ENCODE assay signal across 21 cellular contexts in genomic region chr5:10546186-10546585, GRCh38.
"Had no signal": no experiment of that assay in that cellular context is flagged by ENCODE, and none has a peak within 500 bp of the region (broad histone marks: within the 10 kb centered on the region; RNA-seq: fewer than 3 reads in every experiment).

No MANE protein-coding gene starts in this region.

- FAIRE-seq: astrocyte, bronchial epithelial cell, TTC549 had no signal

- H3K4me1 Mint-ChIP-seq: neural crest cell had no signal

- H3K36me3 ChIP-seq: gastrocnemius medialis, heart left ventricle, lower lobe of right lung, thoracic aorta had no signal

- DNase-seq: activated CD4-positive, alpha-beta T cell treated with anti-CD3 and anti-CD28 coated beads, Interleukin-2, amount 10 ng/mL, durations not matched to agents 24 days and 14 days; activated CD4-positive, CD25-positive, alpha-beta regulatory T cell; activated CD8-positive, alpha-beta memory T cell treated with anti-CD3 and anti-CD28 coated beads, Interleukin-2, amount 50 U/mL, for 48 hours; activated CD8-positive, alpha-beta T cell treated with anti-CD3 and anti-CD28 coated beads, Interleukin-2, amount 10 ng/mL, durations not matched to agents 7 days and 5 days; activated naive CD4-positive, alpha-beta T cell; activated naive CD8-positive, alpha-beta T cell treated with anti-CD3 and anti-CD28 coated beads, Interleukin-2, amount 50 U/mL, for 24 hours; endodermal cell; erythroblast; gastrocnemius medialis; heart left ventricle; left cardiac atrium; lower lobe of right lung; stimulated activated CD4-positive, alpha-beta T cell treated with anti-CD3 and anti-CD28 coated beads, Interleukin-12 subunit alpha, Interleukin-12 subunit beta, amount 100 ng/mL, for 4 hours; stimulated activated CD4-positive, alpha-beta T cell treated with anti-CD3 and anti-CD28 coated beads, Interleukin-2, amount 100 ng/mL, for 24 hours had no signal

- H3K36me3 Mint-ChIP-seq: mesothelial cell of epicardium had no signal

- H3K9me3 ChIP-seq: gastrocnemius medialis, heart left ventricle, lower lobe of right lung, thoracic aorta had no signal

- H3K4me3 ChIP-seq: gastrocnemius medialis, heart left ventricle, lower lobe of right lung, thoracic aorta had no signal

- H3K9ac ChIP-seq: parathyroid adenoma had no signal

- H3K27ac Mint-ChIP-seq: activated CD4-positive, alpha-beta T cell treated with anti-CD3 and anti-CD28 coated beads, Interleukin-2, amount 10 ng/mL, durations not matched to agents 24 days and 14 days; activated CD8-positive, alpha-beta T cell treated with anti-CD3 and anti-CD28 coated beads, Interleukin-2, amount 10 ng/mL, durations not matched to agents 7 days and 5 days; activated naive CD8-positive, alpha-beta T cell treated with anti-CD3 and anti-CD28 coated beads, Interleukin-2, amount 50 U/mL, for 24 hours; endodermal cell; mesothelial cell of epicardium had no signal

- H3K4me1 ChIP-seq: gastrocnemius medialis, parathyroid adenoma had no signal

- H3K9me3 Mint-ChIP-seq: activated CD4-positive, alpha-beta T cell treated with anti-CD3 and anti-CD28 coated beads, Interleukin-2, amount 10 ng/mL, durations not matched to agents 24 days and 14 days; activated naive CD8-positive, alpha-beta T cell treated with anti-CD3 and anti-CD28 coated beads, Interleukin-2, amount 50 U/mL, for 24 hours; mesothelial cell of epicardium; neural crest cell had no signal

- H3K4me3 Mint-ChIP-seq: activated CD4-positive, alpha-beta T cell treated with anti-CD3 and anti-CD28 coated beads, Interleukin-2, amount 10 ng/mL, durations not matched to agents 24 days and 14 days; activated CD8-positive, alpha-beta T cell treated with anti-CD3 and anti-CD28 coated beads, Interleukin-2, amount 10 ng/mL, durations not matched to agents 7 days and 5 days; activated naive CD8-positive, alpha-beta T cell treated with anti-CD3 and anti-CD28 coated beads, Interleukin-2, amount 50 U/mL, for 24 hours; endodermal cell; mesothelial cell of epicardium; neural crest cell had no signal

- H2AFZ ChIP-seq: parathyroid adenoma had no signal

- H3K27ac ChIP-seq: gastrocnemius medialis, heart left ventricle, lower lobe of right lung, parathyroid adenoma, thoracic aorta had no signal

- H3K79me2 ChIP-seq: parathyroid adenoma had no signal

- ATAC-seq: activated CD8-positive, alpha-beta T cell treated with anti-CD3 and anti-CD28 coated beads, Interleukin-2, amount 10 ng/mL, durations not matched to agents 7 days and 5 days; activated naive CD8-positive, alpha-beta T cell treated with anti-CD3 and anti-CD28 coated beads, Interleukin-2, amount 50 U/mL, for 24 hours; gastrocnemius medialis; heart left ventricle; left cardiac atrium; lower lobe of right lung had no signal
